1 cellular context compared by ENCODE assay signal in the genomic region with DNA sequence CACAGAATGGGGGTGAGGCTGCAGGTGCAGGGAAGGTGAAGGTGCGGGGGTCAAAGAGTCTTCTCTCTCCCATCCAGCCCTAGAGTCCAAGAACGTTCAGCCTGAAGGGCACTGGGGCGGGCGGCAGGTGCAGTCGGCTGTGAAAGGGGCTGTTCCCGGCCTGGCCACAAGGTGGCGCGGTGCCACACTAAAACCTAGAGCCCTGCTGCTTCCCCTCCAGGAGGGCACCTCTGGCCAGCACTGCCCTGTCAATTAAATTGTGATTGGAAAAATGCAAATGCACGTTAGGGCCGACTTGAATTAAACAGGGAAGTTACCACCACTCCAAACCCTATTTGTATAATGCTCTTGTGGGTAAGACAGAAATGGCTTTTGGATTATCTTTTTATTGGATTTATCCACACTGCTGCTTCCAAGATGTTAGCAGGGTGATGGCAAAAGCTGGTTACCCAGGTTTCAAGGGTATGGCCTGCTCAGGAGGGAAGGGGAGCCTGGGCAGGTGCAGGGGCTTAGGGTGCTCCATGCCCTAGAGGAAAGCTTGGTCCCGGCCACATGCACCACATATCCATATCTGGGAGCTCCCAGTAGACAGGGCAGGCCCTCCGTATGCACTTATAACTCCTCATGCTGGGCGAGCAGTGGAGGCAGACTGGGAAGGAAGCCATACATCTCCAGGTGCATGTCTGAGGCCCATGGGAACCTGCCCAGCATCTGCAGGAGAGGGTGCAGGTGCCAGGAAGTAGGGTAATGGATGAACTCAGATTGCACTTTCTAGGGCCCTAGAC.
TF ChIP-seq lines count a peak whose summit lies in the region.

No MANE protein-coding gene starts in this region.

TF ChIP-seq in SK-N-SH, 30 proteins besides CTCF, POLR2A, EP300 and RAD21 (continued from another document):
- TF ChIP-seq JUND (IDR thresholded peaks at IDR 0.05) (no peak), CHD2 (IDR thresholded peaks at IDR 0.05; ENCODE audit: low read length, partially characterized antibody) (no peak), MXI1 (IDR thresholded peaks at IDR 0.05; ENCODE audit: low read depth, low read length) (no peak), RXRA (IDR thresholded peaks at IDR 0.05; ENCODE audit: borderline replicate concordance, low read depth) (no peak), MEF2A (IDR thresholded peaks at IDR 0.05; ENCODE audit: borderline replicate concordance, low read depth) (no peak), GABPA (IDR thresholded peaks at IDR 0.05; ENCODE audit: low read depth) (no peak), RFX5 (IDR thresholded peaks at IDR 0.05; ENCODE audit: low read length) (no peak)
- TF ChIP-seq, protein P1, sequence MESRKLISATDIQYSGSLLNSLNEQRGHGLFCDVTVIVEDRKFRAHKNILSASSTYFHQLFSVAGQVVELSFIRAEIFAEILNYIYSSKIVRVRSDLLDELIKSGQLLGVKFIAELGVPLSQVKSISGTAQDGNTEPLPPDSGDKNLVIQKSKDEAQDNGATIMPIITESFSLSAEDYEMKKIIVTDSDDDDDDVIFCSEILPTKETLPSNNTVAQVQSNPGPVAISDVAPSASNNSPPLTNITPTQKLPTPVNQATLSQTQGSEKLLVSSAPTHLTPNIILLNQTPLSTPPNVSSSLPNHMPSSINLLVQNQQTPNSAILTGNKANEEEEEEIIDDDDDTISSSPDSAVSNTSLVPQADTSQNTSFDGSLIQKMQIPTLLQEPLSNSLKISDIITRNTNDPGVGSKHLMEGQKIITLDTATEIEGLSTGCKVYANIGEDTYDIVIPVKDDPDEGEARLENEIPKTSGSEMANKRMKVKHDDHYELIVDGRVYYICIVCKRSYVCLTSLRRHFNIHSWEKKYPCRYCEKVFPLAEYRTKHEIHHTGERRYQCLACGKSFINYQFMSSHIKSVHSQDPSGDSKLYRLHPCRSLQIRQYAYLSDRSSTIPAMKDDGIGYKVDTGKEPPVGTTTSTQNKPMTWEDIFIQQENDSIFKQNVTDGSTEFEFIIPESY (IDR thresholded peaks at IDR 0.05; ENCODE audit: borderline replicate concordance, low read depth): no peak
- TF ChIP-seq, protein P2, sequence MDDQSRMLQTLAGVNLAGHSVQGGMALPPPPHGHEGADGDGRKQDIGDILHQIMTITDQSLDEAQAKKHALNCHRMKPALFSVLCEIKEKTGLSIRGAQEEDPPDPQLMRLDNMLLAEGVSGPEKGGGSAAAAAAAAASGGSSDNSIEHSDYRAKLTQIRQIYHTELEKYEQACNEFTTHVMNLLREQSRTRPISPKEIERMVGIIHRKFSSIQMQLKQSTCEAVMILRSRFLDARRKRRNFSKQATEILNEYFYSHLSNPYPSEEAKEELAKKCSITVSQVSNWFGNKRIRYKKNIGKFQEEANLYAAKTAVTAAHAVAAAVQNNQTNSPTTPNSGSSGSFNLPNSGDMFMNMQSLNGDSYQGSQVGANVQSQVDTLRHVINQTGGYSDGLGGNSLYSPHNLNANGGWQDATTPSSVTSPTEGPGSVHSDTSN (IDR thresholded peaks at IDR 0.05): no peak
- TF ChIP-seq, protein P3, sequence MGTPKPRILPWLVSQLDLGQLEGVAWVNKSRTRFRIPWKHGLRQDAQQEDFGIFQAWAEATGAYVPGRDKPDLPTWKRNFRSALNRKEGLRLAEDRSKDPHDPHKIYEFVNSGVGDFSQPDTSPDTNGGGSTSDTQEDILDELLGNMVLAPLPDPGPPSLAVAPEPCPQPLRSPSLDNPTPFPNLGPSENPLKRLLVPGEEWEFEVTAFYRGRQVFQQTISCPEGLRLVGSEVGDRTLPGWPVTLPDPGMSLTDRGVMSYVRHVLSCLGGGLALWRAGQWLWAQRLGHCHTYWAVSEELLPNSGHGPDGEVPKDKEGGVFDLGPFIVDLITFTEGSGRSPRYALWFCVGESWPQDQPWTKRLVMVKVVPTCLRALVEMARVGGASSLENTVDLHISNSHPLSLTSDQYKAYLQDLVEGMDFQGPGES (IDR thresholded peaks at IDR 0.05; ENCODE audit: low read depth, low read length): no peak
- TF ChIP-seq, protein P4, sequence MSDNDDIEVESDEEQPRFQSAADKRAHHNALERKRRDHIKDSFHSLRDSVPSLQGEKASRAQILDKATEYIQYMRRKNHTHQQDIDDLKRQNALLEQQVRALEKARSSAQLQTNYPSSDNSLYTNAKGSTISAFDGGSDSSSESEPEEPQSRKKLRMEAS (IDR thresholded peaks at IDR 0.05; ENCODE audit: low read depth): no peak
